ENCODE assay signal across 8 cellular contexts in the genomic region with DNA sequence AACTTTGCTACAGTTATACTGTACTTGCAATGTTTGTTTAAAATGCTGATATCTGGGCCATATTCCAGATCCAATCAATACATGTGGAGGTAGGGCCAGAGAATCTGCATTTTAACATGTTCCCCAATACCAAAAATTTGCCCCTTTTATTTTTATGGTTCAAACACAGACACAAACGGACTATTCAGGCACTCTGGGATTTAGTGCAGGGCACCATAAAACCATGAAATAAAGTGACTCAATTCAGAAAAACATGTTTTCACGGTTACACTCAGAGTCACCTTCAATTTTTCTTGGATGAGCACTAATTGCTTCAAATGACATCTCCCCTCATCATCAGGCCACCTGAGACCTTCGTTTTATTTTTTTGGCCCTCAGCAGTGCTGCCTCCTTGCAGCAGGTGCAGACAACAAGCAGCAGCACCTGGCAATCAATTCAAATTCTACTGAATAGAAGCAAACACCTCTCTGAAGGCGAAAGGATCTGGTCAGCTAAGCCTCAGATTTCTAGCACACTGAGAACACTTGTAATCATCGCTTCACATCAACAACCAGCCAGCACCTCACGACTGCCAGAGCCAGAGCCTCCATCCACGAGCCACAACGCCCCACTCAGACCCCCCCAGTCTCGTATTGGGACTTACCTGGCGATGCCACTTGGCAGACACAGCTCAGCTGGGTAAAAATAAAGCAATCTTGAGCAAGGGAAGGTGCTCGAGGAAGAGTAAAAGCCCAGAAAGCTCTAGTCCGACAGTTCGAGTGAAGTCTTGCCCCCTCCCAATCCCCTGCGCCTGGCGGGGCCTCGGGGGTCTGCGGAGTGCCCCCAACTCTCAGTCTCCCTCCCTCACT. TPM values are rescaled to one million over a fixed set of nuclear protein-coding genes. Genes with fewer than 3 reads are reported as not detected.
DNase-seq lines count a peak whose midpoint lies in the region; ATAC-seq and TF ChIP-seq lines count a peak whose summit lies in the region.

No MANE protein-coding gene starts in this region.

- H4K20me1 ChIP-seq in Karpas-422 (ENCODE audit: insufficient read depth, low read depth, low read length): no peaks in the 10 kb centered on the region

- H3K4ac ChIP-seq in mesendoderm (ENCODE audit: low read depth, low read length): no peak overlapping the region

- no CpG with 5 or more reads among the region's 17 CpGs for WGBS in mesendoderm (ENCODE audit: extremely low coverage, insufficient coverage, low lambda C conversion rate)
- WGBS in transverse colon (ENCODE audit: low coverage in 1 of 2), 2 donors: 9 to 31% methylated on average over 4 to 17 of the region's 17 CpGs

- in situ Hi-C loops in transverse colon (cut with MboI; ENCODE audit: low pct_ligation_motif_present in 1 of 4, low pct_unique_long_range_greater_than_20kb in 1 of 4, low sequenced_read_pairs in 3 of 4): no loop called here

- H3K4me2 ChIP-seq in Karpas-422 (ENCODE audit: low read depth, low read length, poor library complexity, severe bottlenecking) (peak overlapping the region; percentile 73), mesendoderm (ENCODE audit: low read length) (peak overlapping the region; percentile 15)

- H3K27ac ChIP-seq in Karpas-422 (ENCODE audit: low read length) (no peak overlapping the region), mesendoderm (ENCODE audit: low read depth, low read length) (no peak overlapping the region), transverse colon (peak overlapping the region; percentile 86 to 96 (median 89))

- no peaks in the 10 kb centered on the region for H3K9me2 ChIP-seq in Karpas-422 (replicated peaks; ENCODE audit: insufficient read depth, low read length)

- H3K27me3 ChIP-seq in Karpas-422 (ENCODE audit: low read length): no peaks in the 10 kb centered on the region
- no peaks in the 10 kb centered on the region for H3K27me3 ChIP-seq in mesendoderm (ENCODE audit: insufficient read depth, low read length, poor library complexity)
- H3K27me3 ChIP-seq in transverse colon: no peaks in the 10 kb centered on the region

- H3K27me3 Mint-ChIP-seq in T-helper 2 cell treated with Interferon-gamma antibody and Interleukin-4, amounts not matched to agents 5 μg/mL and 100 μg/mL, for 36 hours (ENCODE audit: low read depth): peaks cover 15% of the 10 kb centered on the region

- no peak for TF ChIP-seq EP300 in transverse colon (IDR thresholded peaks at IDR 0.05; ENCODE audit: low read depth)

- H2BK15ac ChIP-seq in mesendoderm (replicated peaks; ENCODE audit: low read depth): no peak overlapping the region

- H4K5ac ChIP-seq in mesendoderm (ENCODE audit: low read length): no peak overlapping the region

- intact Hi-C loops in transverse colon (cut with DNase I; ENCODE audit: low total_unique reads): no loop called here

- H3K4me3 ChIP-seq in Karpas-422 (ENCODE audit: low read length) (peak overlapping the region; percentile 66), mesendoderm (ENCODE audit: low read length) (peak overlapping the region; percentile 34), transverse colon (peak overlapping the region; percentile 70 to 98 (median 94))

- no peak overlapping the region for H2BK5ac ChIP-seq in mesendoderm (ENCODE audit: low read length)

- H3K36me3 ChIP-seq in Karpas-422 (ENCODE audit: insufficient read depth, low read length): no peaks in the 10 kb centered on the region
- no peaks in the 10 kb centered on the region for H3K36me3 ChIP-seq in mesendoderm (ENCODE audit: control insufficient read depth, insufficient read depth, low read length)
- H3K36me3 ChIP-seq in transverse colon: no peaks in the 10 kb centered on the region

- no peaks in the 10 kb centered on the region for H3K79me1 ChIP-seq in mesendoderm (ENCODE audit: low read length)

- no peaks in the 10 kb centered on the region for H3K79me2 ChIP-seq in Karpas-422 (ENCODE audit: low read length)
- H3K79me2 ChIP-seq in mesendoderm (ENCODE audit: control insufficient read depth, insufficient read depth, low read length): no peaks in the 10 kb centered on the region

- no peaks in the 10 kb centered on the region for H3K36me3 Mint-ChIP-seq in T-helper 2 cell treated with Interferon-gamma antibody and Interleukin-4, amounts not matched to agents 5 μg/mL and 100 μg/mL, for 36 hours (ENCODE audit: low read depth)

- H3K9ac ChIP-seq in Karpas-422 (ENCODE audit: low read length) (peak overlapping the region; percentile 55; the same call in 1 of the 2 replicates), mesendoderm (ENCODE audit: low read length) (peak overlapping the region; percentile 82)

- H2AFZ ChIP-seq in Karpas-422 (ENCODE audit: low read length): peak overlapping the region; percentile 98; the same call in 1 of the 2 replicates

- no peak overlapping the region for H3K18ac ChIP-seq in mesendoderm (ENCODE audit: low read length)

- H2AK5ac ChIP-seq in mesendoderm (ENCODE audit: low read length): no peak overlapping the region

- no peak overlapping the region for H3K23ac ChIP-seq in mesendoderm (ENCODE audit: low read length)

- peak overlapping the region; percentile 85 for H3K4me3 Mint-ChIP-seq in T-helper 2 cell treated with Interferon-gamma antibody and Interleukin-4, amounts not matched to agents 5 μg/mL and 100 μg/mL, for 36 hours

- H2BK120ac ChIP-seq in mesendoderm (ENCODE audit: low read depth, low read length): no peak overlapping the region

- no peak for ATAC-seq in GM21360 (IDR thresholded peaks at IDR 0.05; ENCODE audit: unreplicated experiment)

- H3K9me3 ChIP-seq in Karpas-422 (ENCODE audit: low read length) (no peaks in the 10 kb centered on the region), transverse colon (no peaks in the 10 kb centered on the region)

- H3K9me3 Mint-ChIP-seq in T-helper 2 cell treated with Interferon-gamma antibody and Interleukin-4, amounts not matched to agents 5 μg/mL and 100 μg/mL, for 36 hours: peaks cover 5% of the 10 kb centered on the region

- DNase-seq in COLO668 (lab: John Stamatoyannopoulos, UW; ENCODE audit: unreplicated experiment): peak; percentile 78
- DNase-seq in Karpas-422: no peak
- no peak for DNase-seq in T-helper 2 cell treated with Interferon-gamma antibody and Interleukin-4, amounts not matched to agents 5 μg/mL and 100 μg/mL, for 36 hours (ENCODE audit: low spot score)
- DNase-seq in cerebellum (ENCODE audit: low spot score): peak; percentile 38
- DNase-seq in mesendoderm: peak; percentile 26
- DNase-seq in transverse colon: peak; percentile 12
- DNase-seq in GDM1 (lab: John Stamatoyannopoulos, UW): no peak

- H3K27ac Mint-ChIP-seq in T-helper 2 cell treated with Interferon-gamma antibody and Interleukin-4, amounts not matched to agents 5 μg/mL and 100 μg/mL, for 36 hours: no peak overlapping the region

- no peak for TF ChIP-seq POLR2A in transverse colon (IDR thresholded peaks at IDR 0.05)

- H4K8ac ChIP-seq in mesendoderm (ENCODE audit: low read depth, low read length): no peak overlapping the region

- H3K4me1 ChIP-seq in Karpas-422 (ENCODE audit: low read length) (peaks cover 40% of the 10 kb centered on the region), mesendoderm (ENCODE audit: control insufficient read depth, low read depth, low read length) (no peaks in the 10 kb centered on the region), transverse colon (peaks cover 4 to 16% (median 9%) of the 10 kb centered on the region in 4 donors)

- no peak for TF ChIP-seq CTCF in transverse colon (IDR thresholded peaks at IDR 0.05)

- H3K4me1 Mint-ChIP-seq in T-helper 2 cell treated with Interferon-gamma antibody and Interleukin-4, amounts not matched to agents 5 μg/mL and 100 μg/mL, for 36 hours (ENCODE audit: low read depth): peaks cover 26% of the 10 kb centered on the region

- peak overlapping the region; percentile 89 for H3K56ac ChIP-seq in mesendoderm (ENCODE audit: low read length)

RNA-seq across cellular contexts. Expression of gene ERO1B, which starts 1.1 kb away (rescaled TPM):
- 0.76 and 0.82 TPM in 2 replicates for total RNA-seq in Karpas-422 (2014; rRNA removed; shearing (Covaris generic); ENCODE audit: low replicate concordance)
- total RNA-seq in cerebellum (10.6 TPM), transverse colon (10 to 100 TPM in 1 of 4 donors, 1 to 10 TPM in 3; 4.6 to 15.7 (median 8.5) TPM)
- 1.4 TPM for polyA plus RNA-seq in mesendoderm (2013, experiment 1 of 2)
- 1.2 TPM for polyA plus RNA-seq in mesendoderm (2013, experiment 2 of 2)

Comparison
In these comparisons a context has a peak if more than half of its experiments do, and no peak if none do; other contexts are left out.
1. DNase-seq: peak in COLO668 (single experiment), cerebellum (single experiment), mesendoderm (single experiment) and transverse colon (single experiment); none in Karpas-422 (single experiment), T-helper 2 cell treated with Interferon-gamma antibody and Interleukin-4, amounts not matched to agents 5 μg/mL and 100 μg/mL, for 36 hours (single experiment) and GDM1 (single experiment).
2. H3K27ac ChIP-seq: peak in transverse colon (4 of 4); none in Karpas-422 (single experiment) and mesendoderm (single experiment).
3. H3K4me3 ChIP-seq: peak in every context shown above with its lines; median percentile 94 in transverse colon; 66 in Karpas-422; 34 in mesendoderm.